ENCODE assay signal across 1 cellular context in the genomic region with DNA sequence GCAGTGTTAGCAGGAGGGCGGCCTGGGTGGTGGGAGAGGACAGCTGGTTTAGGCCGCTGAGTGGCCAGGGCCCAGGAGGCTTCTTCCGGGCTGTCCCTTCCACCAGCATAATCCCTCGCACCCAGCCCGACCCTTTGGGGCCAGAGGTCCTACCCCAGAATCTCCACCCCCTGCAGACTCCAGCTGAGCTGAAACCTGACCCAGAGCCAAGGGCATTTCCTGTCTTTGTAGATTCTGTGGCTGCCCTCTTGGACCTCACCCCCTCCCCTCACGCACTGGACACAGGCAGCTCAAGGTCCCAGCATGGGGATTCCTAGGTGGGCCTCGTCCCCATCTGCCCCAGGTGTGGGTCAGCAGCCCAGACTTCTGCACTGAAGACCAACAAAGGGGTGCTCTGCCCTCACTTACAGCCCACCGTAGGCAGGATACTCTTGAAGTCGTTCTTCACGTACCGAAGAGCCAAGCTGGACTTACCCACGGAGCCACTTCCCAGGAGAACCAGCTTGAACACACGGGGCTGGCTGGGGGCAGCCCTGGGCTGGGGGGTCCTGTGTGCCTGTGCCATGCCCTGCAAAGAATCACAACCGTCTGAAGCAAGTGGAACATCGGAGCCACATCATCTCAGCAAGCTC.
TF ChIP-seq lines count a peak whose summit lies in the region.

No MANE protein-coding gene starts in this region.

TF ChIP-seq in WTC11, 78 proteins besides CTCF, POLR2A, EP300 and RAD21 (continued from another document):
- TF ChIP-seq, protein P1, sequence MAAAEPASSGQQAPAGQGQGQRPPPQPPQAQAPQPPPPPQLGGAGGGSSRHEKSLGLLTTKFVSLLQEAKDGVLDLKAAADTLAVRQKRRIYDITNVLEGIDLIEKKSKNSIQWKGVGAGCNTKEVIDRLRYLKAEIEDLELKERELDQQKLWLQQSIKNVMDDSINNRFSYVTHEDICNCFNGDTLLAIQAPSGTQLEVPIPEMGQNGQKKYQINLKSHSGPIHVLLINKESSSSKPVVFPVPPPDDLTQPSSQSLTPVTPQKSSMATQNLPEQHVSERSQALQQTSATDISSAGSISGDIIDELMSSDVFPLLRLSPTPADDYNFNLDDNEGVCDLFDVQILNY (CRISPR knock-in tag; IDR thresholded peaks at IDR 0.05), result no peak
